Comparison of ENCODE assay signal across 19 cellular contexts in the genomic region with DNA sequence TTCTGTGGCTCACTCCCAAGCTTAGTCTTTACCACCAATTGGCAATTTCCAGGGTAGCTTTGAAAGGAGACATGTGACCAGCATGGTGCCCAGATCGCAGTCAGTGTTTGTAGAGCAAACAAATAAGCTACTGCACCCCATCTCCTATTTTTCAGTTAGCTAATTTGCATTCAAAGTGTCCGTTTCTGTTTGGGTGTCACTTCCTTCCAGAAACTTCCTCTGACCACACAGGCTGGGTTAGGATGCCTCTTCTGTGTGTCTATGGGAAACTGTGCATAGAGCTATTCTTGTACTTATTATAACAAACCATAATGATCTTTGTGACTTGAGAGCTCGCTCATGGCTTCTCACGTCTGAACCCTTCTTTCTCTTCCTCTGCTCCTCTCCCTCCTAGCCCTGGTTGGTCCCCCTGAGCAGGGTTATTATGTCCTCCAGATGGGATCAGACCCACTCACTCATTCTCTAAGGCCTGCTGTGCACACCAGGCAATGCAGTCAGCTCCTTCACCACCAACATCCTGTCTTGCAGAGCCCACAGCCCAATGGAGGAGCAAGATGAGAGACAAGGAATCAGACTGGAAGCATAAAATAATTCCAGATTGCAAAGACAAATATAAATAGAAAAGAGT.
A peak's percentile ranks its signal among the peaks of the same experiment; 100 is the strongest.
DNase-seq lines count a peak whose midpoint lies in the region; ATAC-seq and FAIRE-seq lines count a peak whose summit lies in the region.
"Had no signal": no experiment of that assay in that cellular context is flagged by ENCODE, and none has a peak within 500 bp of the region (broad histone marks: within the 10 kb centered on the region; RNA-seq: fewer than 3 reads in every experiment).

No MANE protein-coding gene starts in this region.

- no peaks in the 10 kb centered on the region for H3K4me1 ChIP-seq in small intestine (ENCODE audit: control insufficient read depth in 2 of 2, insufficient read depth in 1 of 2, low read depth in 1 of 2, low read length in 1 of 2)
- H3K4me1 ChIP-seq: Caco-2, gastroesophageal sphincter had no signal

- H3K27me3 ChIP-seq in small intestine (ENCODE audit: control insufficient read depth in 2 of 2, insufficient read depth in 2 of 2, low read length in 2 of 2), result peaks cover 0 to 3% of the 10 kb centered on the region in 2 donors
- H3K27me3 ChIP-seq: ovary had no signal

- 54 to 62% (median 59%) methylated on average over 4 of the region's 4 CpGs for WGBS in small intestine, 3 donors

- FAIRE-seq in small intestine (lab: Jason Lieb, UNC), result no peak
- FAIRE-seq: keratinocyte, RCC 7860 had no signal

- DNase-seq in germinal center (ENCODE audit: low spot score), result peak; percentile 12
- DNase-seq in small intestine, result no peak
- no peak for DNase-seq in NCI-H146 treated with DMSO at 0.1 percent for 48 hours (lab: John Stamatoyannopoulos, UW; ENCODE audit: unreplicated experiment)
- no peak for DNase-seq in activated CD4-positive, alpha-beta T cell treated with anti-CD3 and anti-CD28 coated beads, Interleukin-2, amount 50 U/mL, for 1 hour
- DNase-seq: activated CD4-positive, alpha-beta T cell treated with anti-CD3 and anti-CD28 coated beads for 48 hours; brain microvascular endothelial cell; Caco-2; H7; NCI-H510A; ovary; stimulated activated CD4-positive, alpha-beta T cell treated with anti-CD3 and anti-CD28 coated beads, Interleukin-12 subunit alpha, Interleukin-12 subunit beta, amount 100 ng/mL, for 4 hours; tibial artery had no signal

- peak; percentile 76 for ATAC-seq in GM19043 (IDR thresholded peaks at IDR 0.05; ENCODE audit: low read depth, unreplicated experiment)
- ATAC-seq in GM21717 (IDR thresholded peaks at IDR 0.05; ENCODE audit: unreplicated experiment), result peak; percentile 81
- peak; percentile 86 for ATAC-seq in HG03108 (IDR thresholded peaks at IDR 0.05; ENCODE audit: unreplicated experiment)
- ATAC-seq: activated T-helper 17 cell treated with anti-CD3 and anti-CD28 coated beads, Interleukin-2, amount 50 U/mL, for 72 hours; gastroesophageal sphincter had no signal

- H3K9me3 ChIP-seq in small intestine (ENCODE audit: control insufficient read depth, low read depth), result no peaks in the 10 kb centered on the region
- H3K9me3 ChIP-seq: Caco-2, gastroesophageal sphincter, ovary, tibial artery had no signal

- H3K36me3 ChIP-seq in small intestine (ENCODE audit: control insufficient read depth in 2 of 2, insufficient read depth in 2 of 2, low read length in 2 of 2), result no peaks in the 10 kb centered on the region
- H3K36me3 ChIP-seq: brain microvascular endothelial cell, gastroesophageal sphincter, ovary, tibial artery had no signal

- no peak overlapping the region for H3K4me3 ChIP-seq in small intestine (ENCODE audit: low read depth in 1 of 2, low read length in 2 of 2)
- H3K4me3 ChIP-seq: gastroesophageal sphincter, ovary, tibial artery had no signal

- H3K27ac ChIP-seq in small intestine (ENCODE audit: low read depth in 1 of 2, low read length in 1 of 2), result no peak overlapping the region
- H3K27ac ChIP-seq: brain microvascular endothelial cell, gastroesophageal sphincter, ovary, tibial artery had no signal
